8 cellular contexts compared by ENCODE assay signal in the genomic region with DNA sequence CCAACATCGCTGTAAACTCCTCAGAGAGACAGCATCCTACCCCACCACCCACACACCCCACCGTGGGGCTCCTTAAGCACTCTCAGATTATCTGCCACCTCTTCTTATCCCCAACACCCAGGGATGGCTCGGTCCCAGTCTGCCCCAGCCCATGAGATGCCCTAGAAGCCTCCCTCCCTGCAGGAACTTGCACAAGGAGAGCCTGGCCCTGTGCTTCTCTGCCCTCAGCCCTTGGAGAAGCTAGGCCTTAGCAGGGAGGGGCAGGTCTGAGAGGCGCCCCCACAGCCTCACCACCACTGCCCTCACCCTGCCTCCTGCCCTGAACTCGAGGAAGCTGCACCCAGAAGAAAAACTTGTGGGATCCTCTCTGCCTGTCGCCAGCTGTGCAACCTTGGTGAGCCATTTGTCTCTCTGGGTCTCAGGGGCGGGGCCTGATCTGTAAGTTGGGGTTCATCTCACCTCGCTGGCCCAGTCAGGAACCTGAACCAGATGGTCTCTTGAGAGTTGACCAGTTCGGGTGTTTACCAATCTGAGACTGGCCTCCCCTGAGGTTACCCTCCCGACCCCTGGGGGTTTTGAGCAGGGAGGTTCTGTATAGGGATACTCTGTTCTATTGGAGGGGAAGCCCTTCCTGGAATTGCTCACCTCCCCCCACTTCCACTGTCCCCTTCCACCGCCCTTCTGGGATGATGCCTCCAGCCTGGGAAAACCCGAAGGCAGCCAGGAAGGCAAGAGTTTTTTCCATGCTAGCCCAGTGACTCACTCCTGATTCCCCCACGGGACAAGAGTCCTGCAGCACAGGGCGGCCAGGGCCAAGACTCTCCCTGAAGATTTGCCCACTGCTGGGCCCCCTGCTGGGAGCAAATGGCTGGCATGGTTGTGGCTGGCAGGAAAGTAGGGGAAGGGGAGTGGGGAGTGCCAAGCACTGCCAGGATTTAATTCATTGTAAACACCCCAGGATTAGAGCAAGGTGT. TPM values are rescaled to one million over a fixed set of nuclear protein-coding genes. Genes with fewer than 3 reads are reported as not detected.
DNase-seq lines count a peak whose midpoint lies in the region; ATAC-seq and TF ChIP-seq lines count a peak whose summit lies in the region.

TSS of gene S100A3 (minus strand) at position 537 of the 974 bp plus-strand sequence. CDS start 773 bp downstream, outside the sequence.

- no peak for TF ChIP-seq CTCF in A673 (conservative IDR thresholded peaks at IDR 0.05; ENCODE audit: low read depth, low read length)
- no peak for TF ChIP-seq CTCF in coronary artery (IDR thresholded peaks at IDR 0.05)
- TF ChIP-seq CTCF in WTC11 (IDR thresholded peaks at IDR 0.05), result no peak

- H3K4me1 Mint-ChIP-seq in WTC11, result peaks cover 68% of the 10 kb centered on the region

- H3K27ac ChIP-seq in A673 (ENCODE audit: low read depth, low read length, poor library complexity, severe bottlenecking), result no peak within 1 kb of the TSS
- H3K27ac ChIP-seq in coronary artery, result peak within 1 kb of the TSS; percentile 62 to 96
- peak within 1 kb of the TSS; percentile 46 to 48 for H3K27ac ChIP-seq in mucosa of rectum (ENCODE audit: low read depth in 2 of 2, low read length in 2 of 2)

- no peak for ATAC-seq in WTC11

- no peak within 1 kb of the TSS for H3K4me3 Mint-ChIP-seq in WTC11

- H3K27ac Mint-ChIP-seq in WTC11, result no peak within 1 kb of the TSS

- DNase-seq in A673 (ENCODE audit: low spot score) (peak; percentile 39), HT-29 (ENCODE audit: low spot score) (peak; percentile 45), coronary artery (ENCODE audit: low spot score) (peak; percentile 95), NCI-H2227 (lab: John Stamatoyannopoulos, UW; ENCODE audit: unreplicated experiment) (no peak), WTC11 (ENCODE audit: low spot score) (no peak), NCI-H146 treated with DMSO at 0.1 percent for 48 hours (lab: John Stamatoyannopoulos, UW; ENCODE audit: unreplicated experiment) (no peak)
- no peak for DNase-seq in activated CD4-positive, alpha-beta T cell treated with anti-CD3 and anti-CD28 coated beads, Interleukin-2, amount 50 U/mL, for 1 hour

- intact Hi-C loops in A673 (cut with micrococcal nuclease; ENCODE audit: unreplicated experiment), result no loop called here

- POLR2A ChIA-PET in A673 (lab: Charles Lee; ENCODE audit: low non-redundant PET), result no interaction called here
- POLR2A ChIA-PET in WTC11 (lab: Charles Lee), result interaction anchor here (0.5 kb wide), 1 partner anchor 58 kb away, joined by 7 read pairs; no protein-coding TSS in a partner anchor

- no peaks in the 10 kb centered on the region; the same call in 1 of the 2 replicates for H3K27me3 Mint-ChIP-seq in WTC11 (ENCODE audit: low read depth)

- H3K4me3 ChIP-seq in A673 (ENCODE audit: low read depth, low read length, poor library complexity, severe bottlenecking) (no peak within 1 kb of the TSS), coronary artery (peak within 1 kb of the TSS; percentile 31), mucosa of rectum (ENCODE audit: low read length in 2 of 2) (no peak within 1 kb of the TSS)

- no peak within 1 kb of the TSS for H3K9ac ChIP-seq in mucosa of rectum (ENCODE audit: low read depth in 1 of 2, low read length in 2 of 2)

- no peaks in the 10 kb centered on the region for H3K9me3 ChIP-seq in A673 (ENCODE audit: low read depth, low read length, poor library complexity, severe bottlenecking)
- H3K9me3 ChIP-seq in mucosa of rectum (ENCODE audit: control insufficient read depth in 2 of 2, low read length in 2 of 2), result no peaks in the 10 kb centered on the region

- BruUV-seq in A673 (replicated peaks; lab: Mats Ljungman, UMichigan), result no TSS peak

- H3K9me3 Mint-ChIP-seq in WTC11, result no peaks in the 10 kb centered on the region

- CTCF ChIA-PET in A673 (lab: Charles Lee), result no interaction called here
- CTCF ChIA-PET in WTC11 (lab: Charles Lee), result interaction anchor here (0.6 to 5.7 kb wide), 9 partner anchors 9 to 78 kb away, joined by 3 to 52 read pairs (median 4); partner anchors contain the start of genes S100A13, S100A16 and S100A5

- no peaks in the 10 kb centered on the region for H3K36me3 ChIP-seq in A673 (ENCODE audit: insufficient read depth, low read length, poor library complexity, severe bottlenecking)
- H3K36me3 ChIP-seq in mucosa of rectum (ENCODE audit: control insufficient read depth in 2 of 2, insufficient read depth in 2 of 2, low read length in 2 of 2), result peaks cover 0 to under 1% of the 10 kb centered on the region in 2 donors

- H3K27me3 ChIP-seq in A673 (replicated peaks; ENCODE audit: insufficient read depth, low read depth, low read length, poor library complexity) (no peaks in the 10 kb centered on the region), mucosa of rectum (ENCODE audit: control insufficient read depth in 2 of 2, insufficient read depth in 2 of 2, low read length in 2 of 2) (no peaks in the 10 kb centered on the region)

- H3K4me1 ChIP-seq in A673 (ENCODE audit: insufficient read depth, low read length, poor library complexity, severe bottlenecking) (peaks cover 37% of the 10 kb centered on the region), mucosa of rectum (ENCODE audit: control insufficient read depth in 2 of 2, insufficient read depth in 2 of 2, low read length in 2 of 2) (peaks cover 32 to 35% of the 10 kb centered on the region in 2 donors)

- no peaks in the 10 kb centered on the region; the same call in 1 of the 2 replicates for H3K36me3 Mint-ChIP-seq in WTC11

TF ChIP-seq in WTC11, 78 proteins besides CTCF, POLR2A, EP300 and RAD21:
- TF ChIP-seq MXD4 (CRISPR knock-in tag; IDR thresholded peaks at IDR 0.05; ENCODE audit: borderline replicate concordance) (no peak), ZNF423 (CRISPR knock-in tag; IDR thresholded peaks at IDR 0.05) (no peak), MAX (CRISPR knock-in tag; IDR thresholded peaks at IDR 0.05) (no peak), SMAD3 (CRISPR knock-in tag; IDR thresholded peaks at IDR 0.05; ENCODE audit: borderline replicate concordance) (no peak), FOXK1 (CRISPR knock-in tag; IDR thresholded peaks at IDR 0.05) (no peak), ELF4 (CRISPR knock-in tag; IDR thresholded peaks at IDR 0.05; ENCODE audit: low read depth) (no peak), AR (CRISPR knock-in tag; IDR thresholded peaks at IDR 0.05) (no peak), ZNF232 (CRISPR knock-in tag; IDR thresholded peaks at IDR 0.05) (no peak), ETV6 (CRISPR knock-in tag; IDR thresholded peaks at IDR 0.05) (no peak), CDX4 (CRISPR knock-in tag; IDR thresholded peaks at IDR 0.05; ENCODE audit: borderline replicate concordance) (no peak), JAZF1 (CRISPR knock-in tag; IDR thresholded peaks at IDR 0.05) (no peak), TP53 (CRISPR knock-in tag; IDR thresholded peaks at IDR 0.05) (no peak), NR3C1 (CRISPR knock-in tag; conservative IDR thresholded peaks at IDR 0.05; ENCODE audit: low read depth) (no peak), GABPB1 (CRISPR knock-in tag; IDR thresholded peaks at IDR 0.05) (no peak), ZNF219 (CRISPR knock-in tag; IDR thresholded peaks at IDR 0.05; ENCODE audit: borderline replicate concordance) (no peak), CREB1 (CRISPR knock-in tag; IDR thresholded peaks at IDR 0.05) (no peak), ZNF121 (CRISPR knock-in tag; IDR thresholded peaks at IDR 0.05) (no peak), GRHL2 (CRISPR knock-in tag; IDR thresholded peaks at IDR 0.05; ENCODE audit: insufficient replicate concordance, severe bottlenecking) (no peak), ZNF416 (CRISPR knock-in tag; IDR thresholded peaks at IDR 0.05) (no peak)

RNA-seq across cellular contexts. Expression of gene S100A3, which starts in this region (rescaled TPM):
- total RNA-seq in A673 (2021) (0.61 and 0.99 TPM in 2 replicates), WTC11 (2021) (0.33 TPM in 1 of 3 replicates, not detected in the others)
- total RNA-seq in HT-29 (2014; rRNA removed; shearing (Covaris generic)), result 2.6 and 4.9 TPM in 2 replicates

Comparison
In these comparisons a context has a peak if more than half of its experiments do, and no peak if none do; other contexts are left out.
1. Peak in DNase-seq in A673; RNA of the gene not detected or under 1 TPM.
2. DNase-seq: peak in HT-29 (single experiment) and coronary artery (single experiment); none in NCI-H2227 (single experiment), WTC11 (single experiment), NCI-H146 treated with DMSO at 0.1 percent for 48 hours (single experiment) and activated CD4-positive, alpha-beta T cell treated with anti-CD3 and anti-CD28 coated beads, Interleukin-2, amount 50 U/mL, for 1 hour (single experiment).